19 cellular contexts compared by ENCODE assay signal in the genomic region with DNA sequence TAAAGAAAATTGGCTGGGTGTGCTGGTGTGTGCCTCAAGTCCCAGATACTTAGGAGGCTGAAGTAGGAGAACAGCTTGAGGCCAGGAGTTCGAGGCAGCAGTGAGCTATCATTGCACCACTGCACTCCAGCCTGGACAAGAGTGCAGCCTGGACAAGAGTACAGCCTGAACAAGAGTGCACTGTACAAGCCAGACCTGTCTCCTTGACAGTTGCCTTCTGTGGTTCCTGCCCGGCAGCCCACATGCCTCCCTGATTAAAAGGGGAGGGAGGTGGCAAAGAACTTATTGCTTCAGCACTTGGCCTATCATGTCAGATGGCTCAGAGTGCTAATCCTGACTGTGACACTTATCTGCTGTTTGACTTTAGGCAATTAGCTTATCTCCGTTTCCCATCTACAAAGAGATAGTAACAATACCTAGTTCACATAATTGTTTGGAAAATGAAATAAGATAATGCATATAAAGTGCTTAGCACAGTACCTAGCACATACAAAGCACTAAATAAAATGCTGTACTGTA.
DNase-seq lines count a peak whose midpoint lies in the region; ATAC-seq and TF ChIP-seq lines count a peak whose summit lies in the region.
"Had no signal": no experiment of that assay in that cellular context is flagged by ENCODE, and none has a peak within 500 bp of the region (broad histone marks: within the 10 kb centered on the region; RNA-seq: fewer than 3 reads in every experiment).

No MANE protein-coding gene starts in this region.

- no peak overlapping the region for H2BK15ac ChIP-seq in mesenchymal stem cell (ENCODE audit: low read depth, poor library complexity, severe bottlenecking)

- H3K9me2 ChIP-seq in OCI-LY1 (ENCODE audit: low read depth, low read length) = no peaks in the 10 kb centered on the region

- H3K4me3 ChIP-seq in OCI-LY1 (ENCODE audit: low read depth, low read length, poor library complexity, severe bottlenecking) (no peak overlapping the region), mesenchymal stem cell (ENCODE audit: insufficient read depth in 1 of 2, low read depth in 1 of 2, low read length in 2 of 2) (no peak overlapping the region)
- H3K4me3 ChIP-seq: BLaER1 had no signal

- no peak for DNase-seq in left ventricle myocardium superior
- DNase-seq in Right ventricle myocardium superior = no peak
- no peak for DNase-seq in mesenchymal stem cell
- DNase-seq in type B pancreatic cell (ENCODE audit: extremely low spot score, unreplicated experiment) = no peak
- no peak for DNase-seq in kidney glomerular epithelial cell (lab: John Stamatoyannopoulos, UW)
- DNase-seq: CD4-positive, alpha-beta memory T cell; DMS53; GOT3; NCI-H1048; NCI-H146; NCI-H2029 treated with DMSO at 0.1 percent for 48 hours; NCI-H2171; NCI-H446; NCI-H526 treated with DMSO at 0.1 percent for 48 hours had no signal

- no peak overlapping the region for H3K4me3 Mint-ChIP-seq in type B pancreatic cell
- H3K4me3 Mint-ChIP-seq: CD4-positive, alpha-beta memory T cell had no signal

- no peaks in the 10 kb centered on the region for H3K9me3 Mint-ChIP-seq in type B pancreatic cell

- H3K4me1 ChIP-seq in OCI-LY1 (ENCODE audit: insufficient read depth, low read length, severe bottlenecking) (peaks cover 65% of the 10 kb centered on the region), mesenchymal stem cell (ENCODE audit: control insufficient read depth, insufficient read depth, low read depth, low read length) (peaks cover 2% of the 10 kb centered on the region)
- H3K4me1 ChIP-seq: BLaER1 had no signal

- no peaks in the 10 kb centered on the region for H3F3A ChIP-seq in OCI-LY1 (ENCODE audit: insufficient read depth, low read length)

- no peaks in the 10 kb centered on the region for H4K20me1 ChIP-seq in OCI-LY1 (ENCODE audit: insufficient read depth, low read length)
- H4K20me1 ChIP-seq: BLaER1 had no signal

- H2BK12ac ChIP-seq in mesenchymal stem cell (ENCODE audit: low read length in 2 of 2) = peak overlapping the region in 1 of 2 experiments; percentile 79

- H2AFZ ChIP-seq in OCI-LY1 (ENCODE audit: low read length) (no peak overlapping the region), mesenchymal stem cell (ENCODE audit: low read depth, low read length) (no peak overlapping the region)

- no peak overlapping the region for H2BK5ac ChIP-seq in mesenchymal stem cell (ENCODE audit: low read depth, low read length, poor library complexity, severe bottlenecking)

- H3K18ac ChIP-seq in mesenchymal stem cell (ENCODE audit: low read depth in 1 of 2, low read length in 2 of 2) = peak overlapping the region in 1 of 2 experiments; percentile 82

- H3K27me3 Mint-ChIP-seq in type B pancreatic cell = no peaks in the 10 kb centered on the region
- H3K27me3 Mint-ChIP-seq: CD4-positive, alpha-beta memory T cell had no signal

- H3K9ac ChIP-seq in OCI-LY1 (ENCODE audit: low read length) (no peak overlapping the region), mesenchymal stem cell (ENCODE audit: low read length) (no peak overlapping the region)
- H3K9ac ChIP-seq: BLaER1, KMS-11 had no signal

- peak overlapping the region in 1 of 2 experiments; percentile 94 for H3K23ac ChIP-seq in mesenchymal stem cell (ENCODE audit: low read length in 2 of 2)

- 50% methylated on average over 2 of the region's 3 CpGs for WGBS in mesenchymal stem cell

- H3K79me1 ChIP-seq in mesenchymal stem cell (replicated peaks; ENCODE audit: low read length, poor library complexity, severe bottlenecking) = peaks cover 5% of the 10 kb centered on the region

- TF ChIP-seq CTCF in OCI-LY1 (IDR thresholded peaks at IDR 0.05; ENCODE audit: low read length) (no peak), type B pancreatic cell (conservative IDR thresholded peaks at IDR 0.05) (no peak)

- H2BK120ac ChIP-seq in mesenchymal stem cell (ENCODE audit: low read depth, low read length) = no peak overlapping the region

- no peak overlapping the region for H4K91ac ChIP-seq in mesenchymal stem cell (ENCODE audit: low read length)

- H3K27ac Mint-ChIP-seq in type B pancreatic cell = peak overlapping the region; percentile 75

- H3K27ac ChIP-seq in OCI-LY1 (ENCODE audit: low read depth, low read length, poor library complexity, severe bottlenecking) (peak overlapping the region; percentile 90), mesenchymal stem cell (ENCODE audit: low read length, poor library complexity, severe bottlenecking) (no peak overlapping the region)
- H3K27ac ChIP-seq: BLaER1, KMS-11 had no signal

- no peak overlapping the region for H3K4ac ChIP-seq in mesenchymal stem cell (ENCODE audit: low read depth in 1 of 2, low read length in 2 of 2)

- H2AK5ac ChIP-seq in mesenchymal stem cell (ENCODE audit: low read length, severe bottlenecking) = peak overlapping the region; percentile 57

- H3K9me3 ChIP-seq in OCI-LY1 (ENCODE audit: low read length) = no peaks in the 10 kb centered on the region
- H3K9me3 ChIP-seq in mesenchymal stem cell (ENCODE audit: control insufficient read depth, low read length) = no peaks in the 10 kb centered on the region
- H3K9me3 ChIP-seq: BLaER1 had no signal

- no peaks in the 10 kb centered on the region for H3K79me2 ChIP-seq in OCI-LY1 (ENCODE audit: insufficient read depth, low read length)

- ATAC-seq in left ventricle myocardium superior = peak; percentile 51
- ATAC-seq in Right ventricle myocardium superior (ENCODE audit: poor library complexity) = no peak
- ATAC-seq in HG03097 (IDR thresholded peaks at IDR 0.05; ENCODE audit: low FRiP score, unreplicated experiment) = no peak
- no peak for ATAC-seq in HG03457 (IDR thresholded peaks at IDR 0.05; ENCODE audit: unreplicated experiment)

- H3K36me3 Mint-ChIP-seq in type B pancreatic cell = peaks cover 9% of the 10 kb centered on the region

- H4K8ac ChIP-seq in mesenchymal stem cell (ENCODE audit: low read length) = no peak overlapping the region

- H3K14ac ChIP-seq in mesenchymal stem cell (ENCODE audit: low read length in 2 of 2) = peak overlapping the region in 1 of 2 experiments; percentile 96

- H3K4me2 ChIP-seq in OCI-LY1 (ENCODE audit: low read length) = no peak overlapping the region
- no peak overlapping the region for H3K4me2 ChIP-seq in mesenchymal stem cell (ENCODE audit: low read length, poor library complexity, severe bottlenecking)
- H3K4me2 ChIP-seq: BLaER1 had no signal

- peaks cover 8% of the 10 kb centered on the region for H3K4me1 Mint-ChIP-seq in type B pancreatic cell (ENCODE audit: unreplicated experiment)

- H3K27me3 ChIP-seq in OCI-LY1 (ENCODE audit: insufficient read depth, low read length) = no peaks in the 10 kb centered on the region
- H3K27me3 ChIP-seq in mesenchymal stem cell (ENCODE audit: control insufficient read depth in 1 of 2, insufficient read depth in 1 of 2, low read length in 2 of 2) = no peaks in the 10 kb centered on the region
- H3K27me3 ChIP-seq: BLaER1 had no signal

- intact Hi-C loops in left ventricle myocardium superior (cut with micrococcal nuclease) (no loop called here), Right ventricle myocardium superior (cut with DNase I) (no loop called here)

- H3K36me3 ChIP-seq in OCI-LY1 (ENCODE audit: insufficient read depth, low read length) = no peaks in the 10 kb centered on the region
- peaks cover 0 to 5% of the 10 kb centered on the region in 2 experiments for H3K36me3 ChIP-seq in mesenchymal stem cell (ENCODE audit: control insufficient read depth in 1 of 2, insufficient read depth in 2 of 2, low read depth in 1 of 2, low read length in 2 of 2)
- H3K36me3 ChIP-seq: BLaER1 had no signal
